In the genomic region with DNA sequence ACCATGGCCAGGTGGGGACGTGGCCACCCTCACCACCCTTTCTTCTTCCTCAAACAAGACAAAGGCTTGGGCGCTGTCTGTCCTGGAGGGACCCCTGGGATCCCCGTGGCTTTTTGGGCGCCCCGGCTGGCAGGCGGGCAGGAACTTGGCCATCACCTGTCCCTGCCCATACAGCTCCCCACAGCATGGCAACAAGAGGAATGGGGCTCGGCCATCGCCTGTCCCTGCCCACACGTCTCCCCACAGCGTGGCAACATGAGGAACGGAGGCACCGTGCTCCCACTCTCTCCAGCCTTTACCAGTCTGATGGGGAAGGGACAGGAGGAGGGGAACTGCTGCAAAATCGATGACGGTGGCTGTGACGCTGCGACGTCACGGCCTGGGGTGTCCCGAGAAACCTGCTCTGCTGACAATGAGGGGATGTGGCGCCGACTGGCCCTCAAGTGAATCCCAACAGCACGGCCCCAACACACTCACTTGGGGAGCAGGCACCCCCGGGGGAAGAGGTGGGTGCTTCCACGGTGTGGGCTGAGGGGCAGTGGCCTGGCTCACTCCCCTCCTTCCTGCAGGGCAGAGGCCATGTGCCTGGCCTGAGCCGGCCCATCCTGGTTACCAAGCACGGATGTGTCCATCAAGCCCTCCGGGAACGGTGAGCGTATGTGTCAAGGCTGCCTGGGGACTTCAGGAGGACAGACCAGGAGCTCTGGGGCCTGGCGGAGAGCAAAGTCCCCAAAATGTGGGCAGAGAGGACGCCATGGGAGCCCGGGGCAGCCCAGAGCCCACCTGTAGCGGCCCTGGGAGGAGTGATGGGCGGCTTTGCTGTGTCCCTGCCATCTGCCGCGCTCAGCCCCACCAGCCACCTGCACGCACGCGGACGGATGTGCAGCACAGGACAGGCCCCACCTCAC, we compare ENCODE assay signal across 1 cellular context.
TF ChIP-seq lines count a peak whose summit lies in the region.

No MANE protein-coding gene starts in this region.

TF ChIP-seq in K562, 482 proteins besides CTCF, POLR2A, EP300 and RAD21:
- TF ChIP-seq POLR2G (IDR thresholded peaks at IDR 0.05; ENCODE audit: low read depth, low read length) (peak; percentile 49), RBM17 (IDR thresholded peaks at IDR 0.05; ENCODE audit: borderline replicate concordance, low read depth, low read length) (no peak), CBX2 (IDR thresholded peaks at IDR 0.05; ENCODE audit: insufficient read depth, low read length, poor library complexity, severe bottlenecking) (no peak), ZFPM2 (CRISPR knock-in tag; IDR thresholded peaks at IDR 0.05) (no peak), ILF3 (IDR thresholded peaks at IDR 0.05; ENCODE audit: borderline replicate concordance) (no peak), SREBF1 (IDR thresholded peaks at IDR 0.05; ENCODE audit: borderline replicate concordance, low read depth, low read length) (no peak)
- TF ChIP-seq, protein P1, sequence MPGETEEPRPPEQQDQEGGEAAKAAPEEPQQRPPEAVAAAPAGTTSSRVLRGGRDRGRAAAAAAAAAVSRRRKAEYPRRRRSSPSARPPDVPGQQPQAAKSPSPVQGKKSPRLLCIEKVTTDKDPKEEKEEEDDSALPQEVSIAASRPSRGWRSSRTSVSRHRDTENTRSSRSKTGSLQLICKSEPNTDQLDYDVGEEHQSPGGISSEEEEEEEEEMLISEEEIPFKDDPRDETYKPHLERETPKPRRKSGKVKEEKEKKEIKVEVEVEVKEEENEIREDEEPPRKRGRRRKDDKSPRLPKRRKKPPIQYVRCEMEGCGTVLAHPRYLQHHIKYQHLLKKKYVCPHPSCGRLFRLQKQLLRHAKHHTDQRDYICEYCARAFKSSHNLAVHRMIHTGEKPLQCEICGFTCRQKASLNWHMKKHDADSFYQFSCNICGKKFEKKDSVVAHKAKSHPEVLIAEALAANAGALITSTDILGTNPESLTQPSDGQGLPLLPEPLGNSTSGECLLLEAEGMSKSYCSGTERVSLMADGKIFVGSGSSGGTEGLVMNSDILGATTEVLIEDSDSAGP (CRISPR knock-in tag; IDR thresholded peaks at IDR 0.05), result no peak
